23 cellular contexts compared by ENCODE assay signal in the genomic region with DNA sequence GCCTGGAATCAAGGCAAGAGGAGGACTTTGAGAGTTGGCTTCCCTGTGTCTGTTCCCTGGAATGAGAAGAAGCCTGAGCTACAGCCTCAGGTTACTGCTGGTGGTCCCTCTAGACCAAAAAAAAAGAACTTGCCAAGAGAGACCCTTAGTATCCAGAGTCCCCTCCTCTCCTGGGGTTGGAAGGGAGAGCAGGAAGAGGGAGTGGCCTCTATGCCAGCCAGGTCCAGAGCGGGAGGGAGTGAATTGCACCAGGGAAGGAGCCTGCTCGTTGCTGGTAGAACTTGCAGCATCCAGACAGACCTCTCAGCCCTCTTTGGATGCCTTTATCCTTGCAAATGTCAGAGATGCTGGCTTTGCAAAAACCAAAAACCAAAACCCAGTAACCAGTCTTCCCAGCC.
"Had no signal": no experiment of that assay in that cellular context is flagged by ENCODE, and none has a peak within 500 bp of the region (broad histone marks: within the 10 kb centered on the region; RNA-seq: fewer than 3 reads in every experiment).

No MANE protein-coding gene starts in this region.

- H3K4me3 Mint-ChIP-seq: activated CD4-positive, alpha-beta memory T cell treated with anti-CD3 and anti-CD28 coated beads, Interleukin-2, amount 10 ng/mL, durations not matched to agents 7 days and 5 days; activated naive CD4-positive, alpha-beta T cell treated with anti-CD3 and anti-CD28 coated beads, Interleukin-2, amount 10 ng/mL, durations not matched to agents 7 days and 5 days; activated T-cell treated with anti-CD3 and anti-CD28 coated beads, Interleukin-2, amount 50 U/mL, for 24 hours; dendritic cell treated with granulocyte-macrophage colony-stimulating factor and Interleukin-4, amounts not matched to agents 40 ng/mL and 50 ng/mL, for 4 days; effector memory CD8-positive, alpha-beta T cell; memory B cell; natural killer cell; T-helper 1 cell treated with Interleukin-12 subunit alpha and Interleukin-12 subunit beta and Interleukin-4 antibody, amounts not matched to agents 30 μg/mL and 1 μg/mL, for 36 hours had no signal

- H3K9me3 ChIP-seq: gastrocnemius medialis, mucosa of descending colon, transverse colon had no signal

- H3K4me1 ChIP-seq: ascending aorta, breast epithelium, heart left ventricle, right atrium auricular region, transverse colon had no signal

- H3K27ac Mint-ChIP-seq: activated CD4-positive, alpha-beta memory T cell treated with anti-CD3 and anti-CD28 coated beads, Interleukin-2, amount 10 ng/mL, durations not matched to agents 7 days and 5 days; activated naive CD4-positive, alpha-beta T cell treated with anti-CD3 and anti-CD28 coated beads, Interleukin-2, amount 10 ng/mL, durations not matched to agents 7 days and 5 days; activated T-cell treated with anti-CD3 and anti-CD28 coated beads, Interleukin-2, amount 50 U/mL, for 24 hours; dendritic cell treated with granulocyte-macrophage colony-stimulating factor and Interleukin-4, amounts not matched to agents 40 ng/mL and 50 ng/mL, for 4 days; effector memory CD8-positive, alpha-beta T cell; memory B cell; natural killer cell; progenitor cell of endocrine pancreas; T-helper 1 cell treated with Interleukin-12 subunit alpha and Interleukin-12 subunit beta and Interleukin-4 antibody, amounts not matched to agents 30 μg/mL and 1 μg/mL, for 36 hours had no signal

- H3K4me3 ChIP-seq: ascending aorta, breast epithelium, gastrocnemius medialis, heart left ventricle, mucosa of descending colon, right atrium auricular region, skin epidermis, transverse colon had no signal

- H3K27me3 ChIP-seq: ascending aorta, breast epithelium, gastrocnemius medialis, heart left ventricle, right atrium auricular region, transverse colon had no signal

- H3K36me3 Mint-ChIP-seq: activated naive CD4-positive, alpha-beta T cell treated with anti-CD3 and anti-CD28 coated beads, Interleukin-2, amount 10 ng/mL, durations not matched to agents 7 days and 5 days; memory B cell; natural killer cell had no signal

- H3K36me3 ChIP-seq: ascending aorta, breast epithelium, gastrocnemius medialis, heart left ventricle, right atrium auricular region, transverse colon had no signal

- FAIRE-seq: islet of Langerhans had no signal

- H3K9me3 Mint-ChIP-seq: activated CD4-positive, alpha-beta memory T cell treated with anti-CD3 and anti-CD28 coated beads, Interleukin-2, amount 10 ng/mL, durations not matched to agents 7 days and 5 days; activated naive CD4-positive, alpha-beta T cell treated with anti-CD3 and anti-CD28 coated beads, Interleukin-2, amount 10 ng/mL, durations not matched to agents 7 days and 5 days; activated T-cell treated with anti-CD3 and anti-CD28 coated beads, Interleukin-2, amount 50 U/mL, for 24 hours; dendritic cell treated with granulocyte-macrophage colony-stimulating factor and Interleukin-4, amounts not matched to agents 40 ng/mL and 50 ng/mL, for 4 days; effector memory CD8-positive, alpha-beta T cell; natural killer cell; T-helper 1 cell treated with Interleukin-12 subunit alpha and Interleukin-12 subunit beta and Interleukin-4 antibody, amounts not matched to agents 30 μg/mL and 1 μg/mL, for 36 hours had no signal

- H3K27ac ChIP-seq: ascending aorta, breast epithelium, epithelial cell of prostate, gastrocnemius medialis, heart left ventricle, right atrium auricular region, skin epidermis, transverse colon had no signal

- DNase-seq: activated CD4-positive, alpha-beta memory T cell treated with anti-CD3 and anti-CD28 coated beads, Interleukin-2, amount 10 ng/mL, durations not matched to agents 7 days and 5 days; activated CD4-positive, alpha-beta T cell treated with anti-CD3 and anti-CD28 coated beads for 4 hours; activated naive CD4-positive, alpha-beta T cell treated with anti-CD3 and anti-CD28 coated beads, Interleukin-2, amount 10 ng/mL, durations not matched to agents 7 days and 5 days; activated T-cell treated with anti-CD3 and anti-CD28 coated beads, Interleukin-2, amount 50 U/mL, for 24 hours; effector memory CD8-positive, alpha-beta T cell; gastrocnemius medialis; heart left ventricle; mucosa of descending colon; natural killer cell; stimulated activated CD4-positive, alpha-beta T cell treated with anti-CD3 and anti-CD28 coated beads, Interleukin-15, amount 100 ng/mL, for 24 hours; stimulated activated CD4-positive, alpha-beta T cell treated with anti-CD3 and anti-CD28 coated beads, Interleukin-4, amount 100 ng/mL, for 1 hour; stimulated activated naive CD8-positive, alpha-beta T cell treated with anti-CD3 and anti-CD28 coated beads, Interleukin-15, Interleukin-2, amounts not matched to agents 100 U/mL and 50 U/mL, for 24 hours; transverse colon had no signal

- H3K4me1 Mint-ChIP-seq: activated CD4-positive, alpha-beta memory T cell treated with anti-CD3 and anti-CD28 coated beads, Interleukin-2, amount 10 ng/mL, durations not matched to agents 7 days and 5 days; activated naive CD4-positive, alpha-beta T cell treated with anti-CD3 and anti-CD28 coated beads, Interleukin-2, amount 10 ng/mL, durations not matched to agents 7 days and 5 days; memory B cell; natural killer cell had no signal
